ENCODE assay signal across 1 cellular context in genomic region chr4:39341075-39341725, GRCh38.
TF ChIP-seq lines count a peak whose summit lies in the region.

No MANE protein-coding gene starts in this region.

TF ChIP-seq in HepG2, 621 proteins besides CTCF, POLR2A, EP300 and RAD21 (continued from another document):
- TF ChIP-seq ZNF362 (CRISPR knock-in tag; IDR thresholded peaks at IDR 0.05; ENCODE audit: borderline replicate concordance) (peak; percentile 65; the same call in 1 of the 2 replicates), ZNF878 (CRISPR knock-in tag; IDR thresholded peaks at IDR 0.05) (peak; percentile 35; the same call in 1 of the 2 replicates), ZNF234 (CRISPR knock-in tag; conservative IDR thresholded peaks at IDR 0.05) (no peak), HNRNPL (IDR thresholded peaks at IDR 0.05; ENCODE audit: low read depth, low read length) (no peak), SP140L (CRISPR knock-in tag; IDR thresholded peaks at IDR 0.05; ENCODE audit: borderline replicate concordance) (peak; percentile 26; the same call in 1 of the 2 replicates), ZNF292 (CRISPR knock-in tag; IDR thresholded peaks at IDR 0.05; ENCODE audit: borderline replicate concordance, low read depth) (0 out of 2 replicates have a peak, but pooled peaks have one; percentile 21), PBX2 (CRISPR knock-in tag; IDR thresholded peaks at IDR 0.05) (no peak), SNAI1 (CRISPR knock-in tag; IDR thresholded peaks at IDR 0.05; ENCODE audit: borderline replicate concordance) (no peak), NFIC (IDR thresholded peaks at IDR 0.05; ENCODE audit: low read length) (peak; percentile 88), PRDM15 (CRISPR knock-in tag; IDR thresholded peaks at IDR 0.05) (no peak), NCOA2 (CRISPR knock-in tag; IDR thresholded peaks at IDR 0.05) (peak; percentile 92; the same call in 1 of the 2 replicates), AHR (CRISPR knock-in tag; IDR thresholded peaks at IDR 0.05) (no peak; the same call in 1 of the 2 replicates), SPEN (CRISPR knock-in tag; IDR thresholded peaks at IDR 0.05; ENCODE audit: low read depth) (no peak), ZNF720 (CRISPR knock-in tag; IDR thresholded peaks at IDR 0.05) (no peak), HMG20A (CRISPR knock-in tag; IDR thresholded peaks at IDR 0.05; ENCODE audit: borderline replicate concordance) (peak; percentile 86; the same call in 1 of the 2 replicates), POGZ (CRISPR knock-in tag; IDR thresholded peaks at IDR 0.05) (peak; percentile 73), TBX2 (CRISPR knock-in tag; IDR thresholded peaks at IDR 0.05; ENCODE audit: borderline replicate concordance) (peak; percentile 99), ZNF747 (CRISPR knock-in tag; IDR thresholded peaks at IDR 0.05; ENCODE audit: borderline replicate concordance) (peak; percentile 55; the same call in 1 of the 2 replicates), ZNF513 (CRISPR knock-in tag; conservative IDR thresholded peaks at IDR 0.05) (no peak), MATR3 (CRISPR knock-in tag; IDR thresholded peaks at IDR 0.05) (no peak), ZBTB25 (CRISPR knock-in tag; IDR thresholded peaks at IDR 0.05) (no peak), SRSF4 (IDR thresholded peaks at IDR 0.05; ENCODE audit: low read depth, low read length, poor library complexity, severe bottlenecking) (no peak), ATF1 (CRISPR knock-in tag; IDR thresholded peaks at IDR 0.05) (peak; percentile 80; the same call in 1 of the 2 replicates), HOXD1 (CRISPR knock-in tag; IDR thresholded peaks at IDR 0.05) (no peak), ZNF547 (CRISPR knock-in tag; IDR thresholded peaks at IDR 0.05) (peak; percentile 71; the same call in 1 of the 2 replicates), ZNF883 (CRISPR knock-in tag; IDR thresholded peaks at IDR 0.05; ENCODE audit: not compliant biosample characterization) (no peak), TFAP4 (IDR thresholded peaks at IDR 0.05; ENCODE audit: borderline replicate concordance, low read depth) (peak; percentile 33; the same call in 1 of the 2 replicates), PAXIP1 (CRISPR knock-in tag; conservative IDR thresholded peaks at IDR 0.05) (peak; percentile 95), SOX6 (IDR thresholded peaks at IDR 0.05) (no peak), SOX6 (CRISPR knock-in tag; IDR thresholded peaks at IDR 0.05) (peak; percentile 98), NRL (CRISPR knock-in tag; IDR thresholded peaks at IDR 0.05; ENCODE audit: borderline replicate concordance) (no peak), ZSCAN20 (CRISPR knock-in tag; IDR thresholded peaks at IDR 0.05; ENCODE audit: borderline replicate concordance) (no peak), ZZZ3 (CRISPR knock-in tag; IDR thresholded peaks at IDR 0.05; ENCODE audit: borderline replicate concordance) (no peak), NR2F6 (IDR thresholded peaks at IDR 0.05) (peak; percentile 96), NR2F6 (CRISPR knock-in tag; IDR thresholded peaks at IDR 0.05) (peak; percentile 92), FOXA1 (IDR thresholded peaks at IDR 0.05) (no peak), FOXA1 (CRISPR knock-in tag; IDR thresholded peaks at IDR 0.05) (peak; percentile 55), GMEB1 (CRISPR knock-in tag; IDR thresholded peaks at IDR 0.05; ENCODE audit: borderline replicate concordance) (peak; percentile 57; the same call in 1 of the 2 replicates), DRAP1 (CRISPR knock-in tag; IDR thresholded peaks at IDR 0.05) (peak; percentile 33; the same call in 1 of the 2 replicates), SKI (IDR thresholded peaks at IDR 0.05; ENCODE audit: partially characterized antibody) (peak; percentile 77), BRF2 (CRISPR knock-in tag; IDR thresholded peaks at IDR 0.05) (0 out of 2 replicates have a peak, but pooled peaks have one; percentile 57), ISX (CRISPR knock-in tag; conservative IDR thresholded peaks at IDR 0.05) (no peak), FOXP1 (IDR thresholded peaks at IDR 0.05) (peak; percentile 40), FOXP1 (CRISPR knock-in tag; IDR thresholded peaks at IDR 0.05) (peak; percentile 86), ATAD3A (CRISPR knock-in tag; IDR thresholded peaks at IDR 0.05) (no peak), CREM (IDR thresholded peaks at IDR 0.05) (peak; percentile 87), CREM (CRISPR knock-in tag; IDR thresholded peaks at IDR 0.05) (no peak), ZNF564 (CRISPR knock-in tag; IDR thresholded peaks at IDR 0.05) (no peak), TFE3 (CRISPR knock-in tag; IDR thresholded peaks at IDR 0.05) (peak; percentile 92)
